In genomic region chr18:11113046-11113548, GRCh38 we compare ENCODE assay signal across 26 cellular contexts. TPM values are rescaled to one million over a fixed set of nuclear protein-coding genes. Genes with fewer than 3 reads are reported as not detected.
"Had no signal": no experiment of that assay in that cellular context is flagged by ENCODE, and none has a peak within 500 bp of the region (broad histone marks: within the 10 kb centered on the region; RNA-seq: fewer than 3 reads in every experiment).

No MANE protein-coding gene starts in this region.

- H3K4me1 ChIP-seq: esophagus squamous epithelium, heart right ventricle, neural progenitor cell, prostate gland, right atrium auricular region, sigmoid colon, stomach, thyroid gland, vagina had no signal

- H3K9ac ChIP-seq: neural progenitor cell had no signal

- H3K36me3 ChIP-seq: esophagus squamous epithelium, heart right ventricle, neural progenitor cell, prostate gland, right atrium auricular region, sigmoid colon, stomach, thyroid gland, vagina had no signal

- ATAC-seq: heart right ventricle; naive thymus-derived CD4-positive, alpha-beta T cell; stimulated activated effector memory CD8-positive, alpha-beta T cell treated with anti-CD3 and anti-CD28 coated beads, Interleukin-12 subunit alpha, Interleukin-12 subunit beta, amount 100 ng/mL, for 72 hours had no signal

- H3K9me3 ChIP-seq: esophagus squamous epithelium, heart right ventricle, prostate gland, right atrium auricular region, sigmoid colon, stomach, thyroid gland, vagina had no signal

- H3K27me3 ChIP-seq: esophagus squamous epithelium, heart right ventricle, neural progenitor cell, right atrium auricular region, sigmoid colon, stomach, thyroid gland, vagina had no signal

- H3K4me3 ChIP-seq: coronary artery, esophagus squamous epithelium, heart right ventricle, neural progenitor cell, prostate gland, right atrium auricular region, sigmoid colon, stomach, thyroid gland, vagina had no signal

- H3K27ac ChIP-seq: coronary artery, esophagus squamous epithelium, heart right ventricle, neural progenitor cell, prostate gland, right atrium auricular region, sigmoid colon, stomach, thyroid gland, vagina had no signal

- DNase-seq: dermis blood vessel endothelial cell; effector memory CD4-positive, alpha-beta T cell; esophagus squamous epithelium; foreskin melanocyte; glutamatergic neuron; heart right ventricle; hypothalamus; immature natural killer cell; mesendoderm; midbrain; naive thymus-derived CD4-positive, alpha-beta T cell; sigmoid colon; stimulated activated CD4-positive, alpha-beta T cell treated with anti-CD3 and anti-CD28 coated beads, Interleukin-2, amount 100 ng/mL, for 24 hours; stimulated activated CD4-positive, alpha-beta T cell treated with anti-CD3 and anti-CD28 coated beads, Interleukin-4, amount 100 ng/mL, for 24 hours; stimulated activated naive CD4-positive, alpha-beta T cell treated with Interleukin-2 at 50 U/mL for 16 hours; stomach; thyroid gland; trophoblast cell had no signal

- FAIRE-seq: endothelial cell of umbilical vein, keratinocyte had no signal

RNA-seq across cellular contexts. Expression of gene PIEZO2, which starts 36.3 kb away (rescaled TPM):
- total RNA-seq: naive thymus-derived CD4-positive, alpha-beta T cell had no signal
- polyA plus RNA-seq: immature natural killer cell; keratinocyte; naive thymus-derived CD4-positive, alpha-beta T cell had no signal
